In genomic region chr5:80076131-80077101, GRCh38 we compare ENCODE assay signal across 2 cellular contexts.
TF ChIP-seq lines count a peak whose summit lies in the region.

No MANE protein-coding gene starts in this region.

TF ChIP-seq in IMR-90, 13 proteins besides CTCF, POLR2A, EP300 and RAD21:
- TF ChIP-seq NFE2L2 (IDR thresholded peaks at IDR 0.05; ENCODE audit: low read depth, low read length) (no peak), SMC3 (IDR thresholded peaks at IDR 0.05; ENCODE audit: low read depth, low read length) (no peak), BHLHE40 (IDR thresholded peaks at IDR 0.05; ENCODE audit: low read depth, low read length) (no peak), RCOR1 (IDR thresholded peaks at IDR 0.05; ENCODE audit: insufficient replicate concordance, low read length) (no peak), RFX5 (IDR thresholded peaks at IDR 0.05; ENCODE audit: low read depth, low read length) (no peak), MXI1 (IDR thresholded peaks at IDR 0.05; ENCODE audit: borderline replicate concordance, low read depth, low read length) (no peak), MAFK (IDR thresholded peaks at IDR 0.05; ENCODE audit: low read depth, low read length) (no peak), MAZ (IDR thresholded peaks at IDR 0.05; ENCODE audit: borderline replicate concordance, low read depth, low read length) (no peak), ELK1 (IDR thresholded peaks at IDR 0.05; ENCODE audit: borderline replicate concordance, low read depth, low read length) (no peak), USF2 (IDR thresholded peaks at IDR 0.05; ENCODE audit: low read depth, low read length) (no peak), FOS (IDR thresholded peaks at IDR 0.05; ENCODE audit: low read depth, low read length) (no peak), CEBPB (IDR thresholded peaks at IDR 0.05; ENCODE audit: low read depth, low read length) (no peak), CHD1 (IDR thresholded peaks at IDR 0.05; ENCODE audit: low read depth, low read length) (no peak)

TF ChIP-seq in GM23338, 12 proteins besides CTCF, POLR2A, EP300 and RAD21:
- TF ChIP-seq ZNF462 (CRISPR knock-in tag; IDR thresholded peaks at IDR 0.05) (no peak), EZH2 (IDR thresholded peaks at IDR 0.05; ENCODE audit: low read depth, unreplicated experiment) (no peak), STAT1 (IDR thresholded peaks at IDR 0.05; ENCODE audit: unreplicated experiment) (no peak), ZNF331 (CRISPR knock-in tag; IDR thresholded peaks at IDR 0.05; ENCODE audit: low read depth) (no peak), REST (IDR thresholded peaks at IDR 0.05; ENCODE audit: unreplicated experiment) (no peak), JUNB (IDR thresholded peaks at IDR 0.05; ENCODE audit: unreplicated experiment) (no peak), NANOG (IDR thresholded peaks at IDR 0.05; ENCODE audit: borderline replicate concordance) (no peak)
TF ChIP-seq in GM23338: peak in this region for 0.
